ENCODE assay signal across 19 cellular contexts in the genomic region with DNA sequence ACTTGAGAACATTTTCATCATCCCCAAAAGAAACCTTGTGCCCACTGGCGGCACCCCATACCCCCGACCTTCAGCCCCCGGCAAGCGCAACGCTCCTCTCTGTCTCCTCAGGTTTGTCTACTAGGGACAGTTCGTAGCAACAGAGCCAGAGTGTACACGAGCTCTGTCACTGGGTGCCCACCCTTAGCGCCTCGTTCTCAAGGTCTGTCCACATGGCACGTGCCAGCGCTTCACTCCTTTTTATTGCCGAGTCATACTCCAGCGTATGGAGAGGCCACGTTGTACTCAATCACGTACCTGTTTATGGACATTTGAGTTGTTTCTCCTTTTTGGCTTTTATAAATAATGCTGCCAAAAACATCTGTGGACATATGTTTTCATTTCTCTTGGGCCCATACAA. TPM values are rescaled to one million over a fixed set of nuclear protein-coding genes. Genes with fewer than 3 reads are reported as not detected.
DNase-seq lines count a peak whose midpoint lies in the region; ATAC-seq and TF ChIP-seq lines count a peak whose summit lies in the region.
"Had no signal": no experiment of that assay in that cellular context is flagged by ENCODE, and none has a peak within 500 bp of the region (broad histone marks: within the 10 kb centered on the region; RNA-seq: fewer than 3 reads in every experiment).

No MANE protein-coding gene starts in this region.

- H3K9me3 Mint-ChIP-seq in activated CD4-positive, alpha-beta memory T cell treated with anti-CD3 and anti-CD28 coated beads for 36 hours = no peaks in the 10 kb centered on the region
- no peaks in the 10 kb centered on the region for H3K9me3 Mint-ChIP-seq in activated CD4-positive, alpha-beta memory T cell treated with anti-CD3 and anti-CD28 coated beads, Interleukin-2, amount 10 ng/mL, durations not matched to agents 7 days and 5 days
- H3K9me3 Mint-ChIP-seq: CD8-positive, alpha-beta T cell had no signal

- WGBS in right lobe of liver (ENCODE audit: insufficient coverage, low coverage, low lambda C conversion rate, missing lambda C conversion rate) = 84% methylated on average over 11 of the region's 15 CpGs
- whole genome bisulfite sequencing in spleen, 5 donors = 87 to 93% (median 89%) methylated on average over 15 of the region's 15 CpGs

- H3K27me3 Mint-ChIP-seq in activated CD4-positive, alpha-beta memory T cell treated with anti-CD3 and anti-CD28 coated beads for 36 hours = no peaks in the 10 kb centered on the region
- peaks cover 9% of the 10 kb centered on the region for H3K27me3 Mint-ChIP-seq in activated CD4-positive, alpha-beta memory T cell treated with anti-CD3 and anti-CD28 coated beads, Interleukin-2, amount 10 ng/mL, durations not matched to agents 7 days and 5 days
- H3K27me3 Mint-ChIP-seq in T-helper 17 cell = peaks cover 6% of the 10 kb centered on the region

- peaks cover 21% of the 10 kb centered on the region for H3K4me1 Mint-ChIP-seq in activated CD4-positive, alpha-beta memory T cell treated with anti-CD3 and anti-CD28 coated beads for 36 hours (ENCODE audit: low read depth)
- H3K4me1 Mint-ChIP-seq in activated CD4-positive, alpha-beta memory T cell treated with anti-CD3 and anti-CD28 coated beads, Interleukin-2, amount 10 ng/mL, durations not matched to agents 7 days and 5 days = peaks cover 25% of the 10 kb centered on the region
- H3K4me1 Mint-ChIP-seq in T-helper 17 cell = peaks cover 29% of the 10 kb centered on the region

- no peak overlapping the region for H3K4me3 ChIP-seq in right lobe of liver
- H3K4me3 ChIP-seq in spleen = no peak overlapping the region
- H3K4me3 ChIP-seq: GM23248 had no signal

- TF ChIP-seq CTCF in right lobe of liver (IDR thresholded peaks at IDR 0.05) (no peak), spleen (IDR thresholded peaks at IDR 0.05 in 8 of 11, conservative IDR thresholded peaks at IDR 0.05 in 3 of 11) (no peak)

- H3K4me1 ChIP-seq in right lobe of liver = no peaks in the 10 kb centered on the region
- no peaks in the 10 kb centered on the region for H3K4me1 ChIP-seq in spleen

- H3K4me3 Mint-ChIP-seq in activated CD4-positive, alpha-beta memory T cell treated with anti-CD3 and anti-CD28 coated beads for 36 hours = no peak overlapping the region
- no peak overlapping the region for H3K4me3 Mint-ChIP-seq in activated CD4-positive, alpha-beta memory T cell treated with anti-CD3 and anti-CD28 coated beads, Interleukin-2, amount 10 ng/mL, durations not matched to agents 7 days and 5 days
- H3K4me3 Mint-ChIP-seq in T-helper 17 cell = no peak overlapping the region
- H3K4me3 Mint-ChIP-seq: CD8-positive, alpha-beta T cell had no signal

- no peaks in the 10 kb centered on the region for H3K27me3 ChIP-seq in right lobe of liver
- peaks cover 0 to 14% (median 0%) of the 10 kb centered on the region in 7 donors for H3K27me3 ChIP-seq in spleen (replicated peaks in 1 of 7)

- peak; percentile 1 for DNase-seq in activated CD4-positive, alpha-beta memory T cell treated with anti-CD3 and anti-CD28 coated beads for 36 hours
- no peak for DNase-seq in activated CD4-positive, alpha-beta memory T cell treated with anti-CD3 and anti-CD28 coated beads, Interleukin-2, amount 10 ng/mL, durations not matched to agents 7 days and 5 days
- DNase-seq in T-helper 17 cell (peak in 1 of 3 donors; percentile 1), right lobe of liver (peak in 2 of 3 donors; percentile 33 to 42), spleen (peak; percentile 42), NCI-H2107 (lab: John Stamatoyannopoulos, UW) (no peak), COR-L47 (lab: John Stamatoyannopoulos, UW) (no peak)
- no peak for DNase-seq in stimulated activated naive CD4-positive, alpha-beta T cell treated with Interleukin-2 at 50 U/mL for 16 hours (lab: John Stamatoyannopoulos, UW)
- DNase-seq: 8988T; CD8-positive, alpha-beta T cell; DND-41; GM23248; KG1; NCI-H1436; NCI-H2029; NCI-H2171 treated with DMSO at 0.1 percent for 48 hours; NCI-H748 treated with DMSO at 0.1 percent for 48 hours; OCI-M1 had no signal

- ATAC-seq in T-helper 17 cell (no peak), right lobe of liver (no peak)
- ATAC-seq: CD8-positive, alpha-beta T cell; HCT116 had no signal

- H3K27ac ChIP-seq in right lobe of liver (no peak overlapping the region), spleen (no peak overlapping the region)
- H3K27ac ChIP-seq: GM23248 had no signal

- H3K27ac Mint-ChIP-seq in activated CD4-positive, alpha-beta memory T cell treated with anti-CD3 and anti-CD28 coated beads for 36 hours = no peak overlapping the region
- H3K27ac Mint-ChIP-seq in activated CD4-positive, alpha-beta memory T cell treated with anti-CD3 and anti-CD28 coated beads, Interleukin-2, amount 10 ng/mL, durations not matched to agents 7 days and 5 days = no peak overlapping the region
- peak overlapping the region; percentile 81 for H3K27ac Mint-ChIP-seq in T-helper 17 cell
- H3K27ac Mint-ChIP-seq: CD8-positive, alpha-beta T cell had no signal

- POLR2A ChIA-PET in activated CD4-positive, alpha-beta memory T cell treated with anti-CD3 and anti-CD28 coated beads for 36 hours (lab: Charles Lee) = no interaction called here
- POLR2A ChIA-PET in activated CD4-positive, alpha-beta memory T cell treated with anti-CD3 and anti-CD28 coated beads, Interleukin-2, amount 10 ng/mL, durations not matched to agents 7 days and 5 days (lab: Charles Lee) = no interaction called here

- no peaks in the 10 kb centered on the region for H3K36me3 Mint-ChIP-seq in activated CD4-positive, alpha-beta memory T cell treated with anti-CD3 and anti-CD28 coated beads for 36 hours
- H3K36me3 Mint-ChIP-seq in activated CD4-positive, alpha-beta memory T cell treated with anti-CD3 and anti-CD28 coated beads, Interleukin-2, amount 10 ng/mL, durations not matched to agents 7 days and 5 days (ENCODE audit: low read depth) = no peaks in the 10 kb centered on the region
- no peaks in the 10 kb centered on the region for H3K36me3 Mint-ChIP-seq in T-helper 17 cell (ENCODE audit: low read depth)
- H3K36me3 Mint-ChIP-seq: CD8-positive, alpha-beta T cell had no signal

- H3K9me3 ChIP-seq in T-helper 17 cell (ENCODE audit: control insufficient read depth, low read length, poor library complexity, severe bottlenecking) = no peaks in the 10 kb centered on the region
- H3K9me3 ChIP-seq in right lobe of liver = no peaks in the 10 kb centered on the region
- no peaks in the 10 kb centered on the region for H3K9me3 ChIP-seq in spleen

- CTCF ChIA-PET in activated CD4-positive, alpha-beta memory T cell treated with anti-CD3 and anti-CD28 coated beads for 36 hours (lab: Charles Lee) = interaction anchor here (1.8 kb wide), 1 partner anchor 172 kb away, joined by 5 read pairs; no protein-coding TSS in a partner anchor
- CTCF ChIA-PET in activated CD4-positive, alpha-beta memory T cell treated with anti-CD3 and anti-CD28 coated beads, Interleukin-2, amount 10 ng/mL, durations not matched to agents 7 days and 5 days (lab: Charles Lee) = no interaction called here

- H3K36me3 ChIP-seq in right lobe of liver (no peaks in the 10 kb centered on the region), spleen (no peaks in the 10 kb centered on the region)

- TF ChIP-seq POLR2A in right lobe of liver (IDR thresholded peaks at IDR 0.05) (no peak), spleen (IDR thresholded peaks at IDR 0.05) (no peak)

- intact Hi-C loops in activated CD4-positive, alpha-beta memory T cell treated with anti-CD3 and anti-CD28 coated beads for 36 hours (cut with micrococcal nuclease) = no loop called here
- intact Hi-C loops in right lobe of liver (cut with DNase I) (no loop called here), spleen (cut with DNase I; ENCODE audit: low total_unique reads) (no loop called here)

RNA-seq across cellular contexts. Expression of gene GPC1, which starts 30.3 kb away (rescaled TPM):
- 1 to 10 TPM; 4.7 to 4.9 TPM for total RNA-seq in activated CD4-positive, alpha-beta memory T cell treated with anti-CD3 and anti-CD28 coated beads for 36 hours
- total RNA-seq in activated CD4-positive, alpha-beta memory T cell treated with anti-CD3 and anti-CD28 coated beads, Interleukin-2, amount 10 ng/mL, durations not matched to agents 7 days and 5 days = 1 to 10 TPM; 5.8 to 7.9 TPM
- 1 to 10 TPM; 1.5 to 1.7 TPM for total RNA-seq in T-helper 17 cell
- total RNA-seq in right lobe of liver = 10 to 100 TPM; 20.7 to 44.5 (median 27.8) TPM
- total RNA-seq in spleen = 10 to 100 TPM in 5 of 7 donors, 1 to 10 TPM in 2; 7.9 to 25.0 (median 18.6) TPM
- polyA plus RNA-seq in spleen = 10 to 100 TPM in 1 of 3 donors, 1 to 10 TPM in 2; 4.1 to 12.4 (median 9.1) TPM

Comparison
In these comparisons a context has a peak if more than half of its experiments do, and no peak if none do; other contexts are left out.
1. DNase-seq: peak in activated CD4-positive, alpha-beta memory T cell treated with anti-CD3 and anti-CD28 coated beads for 36 hours (single experiment), right lobe of liver (2 of 3) and spleen (single experiment); none in activated CD4-positive, alpha-beta memory T cell treated with anti-CD3 and anti-CD28 coated beads, Interleukin-2, amount 10 ng/mL, durations not matched to agents 7 days and 5 days (single experiment), stimulated activated naive CD4-positive, alpha-beta T cell treated with Interleukin-2 at 50 U/mL for 16 hours (single experiment), NCI-H2107 (single experiment) and COR-L47 (single experiment).